Comparison of ENCODE assay signal across 1 cellular context in genomic region chr7:66321283-66321682, GRCh38.
TF ChIP-seq lines count a peak whose summit lies in the region.

No MANE protein-coding gene starts in this region.

TF ChIP-seq in IMR-90, 13 proteins besides CTCF, POLR2A, EP300 and RAD21 (continued from another document):
- no peak for TF ChIP-seq BHLHE40 (IDR thresholded peaks at IDR 0.05; ENCODE audit: low read depth, low read length)
